28 cellular contexts compared by ENCODE assay signal in genomic region chrX:80602017-80602765, GRCh38.
"Had no signal": no experiment of that assay in that cellular context is flagged by ENCODE, and none has a peak within 500 bp of the region (broad histone marks: within the 10 kb centered on the region; RNA-seq: fewer than 3 reads in every experiment).

No MANE protein-coding gene starts in this region.

- H3K9me3 ChIP-seq: left lung, lower lobe of right lung, pancreas, psoas muscle, right atrium auricular region, sigmoid colon, suprapubic skin, tibial nerve, uterus had no signal

- H3K27me3 Mint-ChIP-seq: stimulated activated naive CD8-positive, alpha-beta T cell treated with anti-CD3 and anti-CD28 coated beads, Interleukin-15, Interleukin-2, amounts not matched to agents 100 ng/mL and 50 ng/mL, for 24 hours; type B pancreatic cell had no signal

- H3K36me3 ChIP-seq: left lung, lower lobe of right lung, pancreas, right atrium auricular region, sigmoid colon, spleen, suprapubic skin, tibial nerve, uterus had no signal

- H3K27me3 ChIP-seq: left lung, pancreas, right atrium auricular region, sigmoid colon, spleen, suprapubic skin, tibial nerve had no signal

- DNase-seq: hypothalamus; immature natural killer cell; kidney; left colon; left lung; lower lobe of right lung; mammary epithelial cell; mesenchymal stem cell; naive thymus-derived CD8-positive, alpha-beta T cell; nucleus accumbens; pancreas; posterior cingulate gyrus; psoas muscle; sigmoid colon; small intestine; spleen; stimulated activated CD4-positive, alpha-beta T cell treated with anti-CD3 and anti-CD28 coated beads, Interleukin-4, amount 100 ng/mL, for 24 hours; stimulated activated naive CD4-positive, alpha-beta T cell; uterus had no signal

- H3K4me1 Mint-ChIP-seq: immature natural killer cell; naive thymus-derived CD8-positive, alpha-beta T cell; nephron; neural crest cell; stimulated activated effector memory CD8-positive, alpha-beta T cell treated with anti-CD3 and anti-CD28 coated beads, Interleukin-12 subunit alpha, Interleukin-12 subunit beta, amount 100 ng/mL, for 72 hours had no signal

- H3K27ac ChIP-seq: left lung, lower lobe of right lung, pancreas, psoas muscle, right atrium auricular region, sigmoid colon, spleen, suprapubic skin, tibial nerve, uterus had no signal

- H3K36me3 Mint-ChIP-seq: immature natural killer cell; naive thymus-derived CD8-positive, alpha-beta T cell; stimulated activated effector memory CD8-positive, alpha-beta T cell treated with anti-CD3 and anti-CD28 coated beads, Interleukin-12 subunit alpha, Interleukin-12 subunit beta, amount 100 ng/mL, for 72 hours; type B pancreatic cell had no signal

- H3K4me1 ChIP-seq: left lung, lower lobe of right lung, pancreas, psoas muscle, right atrium auricular region, sigmoid colon, spleen, suprapubic skin, uterus had no signal

- ATAC-seq: left colon; left lung; lower lobe of right lung; naive thymus-derived CD8-positive, alpha-beta T cell; pancreas; psoas muscle; stimulated activated effector memory CD8-positive, alpha-beta T cell treated with anti-CD3 and anti-CD28 coated beads, Interleukin-12 subunit alpha, Interleukin-12 subunit beta, amount 100 ng/mL, for 72 hours had no signal

- H3K4me3 ChIP-seq: left lung, lower lobe of right lung, pancreas, psoas muscle, right atrium auricular region, sigmoid colon, spleen, suprapubic skin, tibial nerve, uterus had no signal

- H3K4me3 Mint-ChIP-seq: immature natural killer cell; naive thymus-derived CD8-positive, alpha-beta T cell; nephron; neural crest cell; stimulated activated effector memory CD8-positive, alpha-beta T cell treated with anti-CD3 and anti-CD28 coated beads, Interleukin-12 subunit alpha, Interleukin-12 subunit beta, amount 100 ng/mL, for 72 hours; stimulated activated naive CD8-positive, alpha-beta T cell treated with anti-CD3 and anti-CD28 coated beads, Interleukin-15, Interleukin-2, amounts not matched to agents 100 ng/mL and 50 ng/mL, for 24 hours; type B pancreatic cell had no signal

- FAIRE-seq: islet of Langerhans, small intestine had no signal

- H3K27ac Mint-ChIP-seq: immature natural killer cell; naive thymus-derived CD8-positive, alpha-beta T cell; nephron; stimulated activated effector memory CD8-positive, alpha-beta T cell treated with anti-CD3 and anti-CD28 coated beads, Interleukin-12 subunit alpha, Interleukin-12 subunit beta, amount 100 ng/mL, for 72 hours; stimulated activated naive CD8-positive, alpha-beta T cell treated with anti-CD3 and anti-CD28 coated beads, Interleukin-15, Interleukin-2, amounts not matched to agents 100 ng/mL and 50 ng/mL, for 24 hours; type B pancreatic cell had no signal

- H3K9me3 Mint-ChIP-seq: nephron; stimulated activated effector memory CD8-positive, alpha-beta T cell treated with anti-CD3 and anti-CD28 coated beads, Interleukin-12 subunit alpha, Interleukin-12 subunit beta, amount 100 ng/mL, for 72 hours; stimulated activated naive CD8-positive, alpha-beta T cell treated with anti-CD3 and anti-CD28 coated beads, Interleukin-15, Interleukin-2, amounts not matched to agents 100 ng/mL and 50 ng/mL, for 24 hours; type B pancreatic cell had no signal
